In the genomic region with DNA sequence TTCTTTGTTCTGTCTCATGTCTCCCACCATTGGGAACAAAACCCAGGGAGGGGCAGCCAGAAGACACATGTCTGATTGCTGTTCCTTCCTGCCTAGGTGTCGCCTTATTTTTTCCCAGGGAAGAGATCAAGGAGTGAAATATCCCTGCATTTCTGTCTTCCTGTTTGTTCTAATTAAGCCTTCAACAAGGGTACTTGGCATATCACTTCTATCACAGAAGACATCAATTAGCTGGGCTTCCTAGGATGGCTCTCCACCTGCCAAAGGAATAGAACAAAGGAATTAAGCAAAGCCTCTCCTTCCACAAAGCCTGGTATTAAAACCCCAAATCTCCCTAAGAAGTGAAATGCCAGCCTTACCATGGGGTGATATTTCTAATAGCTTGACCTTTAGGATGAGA, we compare ENCODE assay signal across 18 cellular contexts.
"Had no signal": no experiment of that assay in that cellular context is flagged by ENCODE, and none has a peak within 500 bp of the region (broad histone marks: within the 10 kb centered on the region; RNA-seq: fewer than 3 reads in every experiment).

No MANE protein-coding gene starts in this region.

- H3K27ac ChIP-seq: lower lobe of right lung, neural progenitor cell, prostate gland, right atrium auricular region, thyroid gland had no signal

- H3K4me1 Mint-ChIP-seq: memory B cell, naive B cell had no signal

- ATAC-seq: left ventricle myocardium superior; lower lobe of right lung; mucosa of descending colon; natural killer cell treated with Interleukin-12 subunit alpha and Interleukin-12 subunit beta and Interleukin-15 and Interleukin-18, amount 100 ng/mL, for 72 hours; stimulated activated effector memory CD8-positive, alpha-beta T cell treated with anti-CD3 and anti-CD28 coated beads, Interleukin-12 subunit alpha, Interleukin-12 subunit beta, amount 100 ng/mL, for 72 hours had no signal

- H3K27me3 Mint-ChIP-seq: memory B cell; naive B cell; natural killer cell treated with Interleukin-12 subunit alpha and Interleukin-12 subunit beta and Interleukin-15 and Interleukin-18, amount 100 ng/mL, for 72 hours had no signal

- H3K4me3 Mint-ChIP-seq: memory B cell; mesothelial cell of epicardium; naive B cell; natural killer cell treated with Interleukin-12 subunit alpha and Interleukin-12 subunit beta and Interleukin-15 and Interleukin-18, amount 100 ng/mL, for 72 hours; neural progenitor cell; stimulated activated effector memory CD8-positive, alpha-beta T cell treated with anti-CD3 and anti-CD28 coated beads, Interleukin-12 subunit alpha, Interleukin-12 subunit beta, amount 100 ng/mL, for 72 hours had no signal

- H2AFZ ChIP-seq: neural progenitor cell had no signal

- DNase-seq: cortex of kidney; left ventricle myocardium superior; lower lobe of right lung; mucosa of descending colon; naive B cell; stimulated activated CD4-positive, alpha-beta T cell treated with anti-CD3 and anti-CD28 coated beads, Interleukin-2, amount 100 ng/mL, for 24 hours; stimulated activated CD4-positive, alpha-beta T cell treated with anti-CD3 and anti-CD28 coated beads, Interleukin-4, amount 100 ng/mL, for 24 hours; stimulated activated naive CD4-positive, alpha-beta T cell treated with Interleukin-2 at 50 U/mL for 16 hours; stomach; thyroid gland; trophoblast cell had no signal

- H3K36me3 Mint-ChIP-seq: memory B cell; naive B cell; neural progenitor cell; stimulated activated effector memory CD8-positive, alpha-beta T cell treated with anti-CD3 and anti-CD28 coated beads, Interleukin-12 subunit alpha, Interleukin-12 subunit beta, amount 100 ng/mL, for 72 hours had no signal

- H3K9me3 ChIP-seq: lower lobe of right lung, prostate gland, thyroid gland had no signal

- H3K27me3 ChIP-seq: neural progenitor cell, right atrium auricular region, stomach, thyroid gland had no signal

- H3K9ac ChIP-seq: neural progenitor cell had no signal

- H3K27ac Mint-ChIP-seq: memory B cell; mesothelial cell of epicardium; naive B cell; natural killer cell treated with Interleukin-12 subunit alpha and Interleukin-12 subunit beta and Interleukin-15 and Interleukin-18, amount 100 ng/mL, for 72 hours; neural progenitor cell; stimulated activated effector memory CD8-positive, alpha-beta T cell treated with anti-CD3 and anti-CD28 coated beads, Interleukin-12 subunit alpha, Interleukin-12 subunit beta, amount 100 ng/mL, for 72 hours had no signal

- H3K4me1 ChIP-seq: lower lobe of right lung, neural progenitor cell, prostate gland, right atrium auricular region had no signal

- H3K4me3 ChIP-seq: lower lobe of right lung, mucosa of descending colon, neural progenitor cell, prostate gland, right atrium auricular region, stomach, thyroid gland had no signal

- H3K4me2 ChIP-seq: neural progenitor cell had no signal

- H3K36me3 ChIP-seq: lower lobe of right lung, neural progenitor cell, prostate gland, right atrium auricular region, stomach, thyroid gland had no signal
